In the genomic region with DNA sequence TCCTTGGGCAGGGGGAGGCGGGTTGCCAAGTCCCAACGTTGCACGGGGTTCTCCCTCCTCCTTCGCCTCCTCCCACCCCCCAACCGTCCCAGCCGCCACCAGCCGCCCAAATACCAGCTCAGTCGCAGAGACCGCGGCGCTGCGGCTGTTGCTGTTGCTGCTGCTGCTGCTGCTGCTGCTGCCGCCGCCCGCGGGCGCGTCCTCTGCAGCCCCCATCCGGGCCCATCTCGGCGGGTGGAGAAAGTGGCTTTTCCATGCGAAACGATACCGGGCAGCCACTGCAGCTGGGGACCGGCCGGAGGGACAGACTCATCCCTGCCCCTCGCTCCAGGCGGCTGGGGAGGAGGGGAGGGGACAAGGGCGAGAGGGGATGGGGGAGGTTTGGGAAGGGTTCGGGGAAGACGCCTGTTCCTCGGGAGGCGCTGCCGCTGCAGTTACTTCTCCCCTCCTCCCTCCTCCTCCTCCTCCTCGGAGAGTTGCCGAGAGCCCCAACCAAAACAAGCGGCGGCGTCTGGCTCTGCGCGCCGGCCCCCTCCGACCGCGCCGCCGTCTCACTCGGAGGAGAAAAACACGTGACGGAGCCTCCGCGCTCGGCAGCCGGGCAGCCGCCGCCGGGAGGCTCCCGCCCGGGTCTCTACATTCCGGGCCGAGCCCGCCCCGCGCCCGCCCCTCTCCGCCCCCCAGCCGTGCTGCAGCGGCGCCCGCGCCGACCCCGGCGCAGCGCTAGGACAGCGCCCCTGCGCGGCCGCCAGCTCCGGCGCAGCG, we compare ENCODE assay signal across 8 cellular contexts. TPM values are rescaled to one million over a fixed set of nuclear protein-coding genes. Genes with fewer than 3 reads are reported as not detected.
DNase-seq lines count a peak whose midpoint lies in the region; ATAC-seq lines count a peak whose summit lies in the region.

A gene with protein sequence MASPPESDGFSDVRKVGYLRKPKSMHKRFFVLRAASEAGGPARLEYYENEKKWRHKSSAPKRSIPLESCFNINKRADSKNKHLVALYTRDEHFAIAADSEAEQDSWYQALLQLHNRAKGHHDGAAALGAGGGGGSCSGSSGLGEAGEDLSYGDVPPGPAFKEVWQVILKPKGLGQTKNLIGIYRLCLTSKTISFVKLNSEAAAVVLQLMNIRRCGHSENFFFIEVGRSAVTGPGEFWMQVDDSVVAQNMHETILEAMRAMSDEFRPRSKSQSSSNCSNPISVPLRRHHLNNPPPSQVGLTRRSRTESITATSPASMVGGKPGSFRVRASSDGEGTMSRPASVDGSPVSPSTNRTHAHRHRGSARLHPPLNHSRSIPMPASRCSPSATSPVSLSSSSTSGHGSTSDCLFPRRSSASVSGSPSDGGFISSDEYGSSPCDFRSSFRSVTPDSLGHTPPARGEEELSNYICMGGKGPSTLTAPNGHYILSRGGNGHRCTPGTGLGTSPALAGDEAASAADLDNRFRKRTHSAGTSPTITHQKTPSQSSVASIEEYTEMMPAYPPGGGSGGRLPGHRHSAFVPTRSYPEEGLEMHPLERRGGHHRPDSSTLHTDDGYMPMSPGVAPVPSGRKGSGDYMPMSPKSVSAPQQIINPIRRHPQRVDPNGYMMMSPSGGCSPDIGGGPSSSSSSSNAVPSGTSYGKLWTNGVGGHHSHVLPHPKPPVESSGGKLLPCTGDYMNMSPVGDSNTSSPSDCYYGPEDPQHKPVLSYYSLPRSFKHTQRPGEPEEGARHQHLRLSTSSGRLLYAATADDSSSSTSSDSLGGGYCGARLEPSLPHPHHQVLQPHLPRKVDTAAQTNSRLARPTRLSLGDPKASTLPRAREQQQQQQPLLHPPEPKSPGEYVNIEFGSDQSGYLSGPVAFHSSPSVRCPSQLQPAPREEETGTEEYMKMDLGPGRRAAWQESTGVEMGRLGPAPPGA (N-terminal part only) (minus strand): TSS at position 610 of the 765 bp plus-strand sequence. CDS start 1,082 bp downstream, outside the sequence.

- peak within 1 kb of the TSS; percentile 86 for H3K4me3 Mint-ChIP-seq in activated CD8-positive, alpha-beta memory T cell treated with anti-CD3 and anti-CD28 coated beads, Interleukin-2, amount 10 ng/mL, durations not matched to agents 7 days and 5 days

- H3K36me3 Mint-ChIP-seq in activated CD8-positive, alpha-beta memory T cell treated with anti-CD3 and anti-CD28 coated beads, Interleukin-2, amount 10 ng/mL, durations not matched to agents 7 days and 5 days: no peaks in the 10 kb centered on the region

- peaks cover 36% of the 10 kb centered on the region for H3K4me1 Mint-ChIP-seq in activated CD8-positive, alpha-beta memory T cell treated with anti-CD3 and anti-CD28 coated beads, Interleukin-2, amount 10 ng/mL, durations not matched to agents 7 days and 5 days

- ATAC-seq in GM18907 (IDR thresholded peaks at IDR 0.05; ENCODE audit: unreplicated experiment) (peak; percentile 37), HG03135 (IDR thresholded peaks at IDR 0.05; ENCODE audit: unreplicated experiment) (peak; percentile 36)
- ATAC-seq in activated CD8-positive, alpha-beta memory T cell treated with anti-CD3 and anti-CD28 coated beads, Interleukin-2, amount 10 ng/mL, durations not matched to agents 7 days and 5 days: peak; percentile 63

- DNase-seq in AG20443 (ENCODE audit: low spot score) (peak; percentile 87), NCI-H526 (lab: John Stamatoyannopoulos, UW) (peak; percentile 11 to 81), epidermal melanocyte (ENCODE audit: insufficient read length, low spot score) (peak; percentile 76), midbrain (lab: John Stamatoyannopoulos, UW) (peak; percentile 78)
- peak; percentile 73 for DNase-seq in activated CD8-positive, alpha-beta memory T cell treated with anti-CD3 and anti-CD28 coated beads, Interleukin-2, amount 10 ng/mL, durations not matched to agents 7 days and 5 days
- DNase-seq in stimulated activated CD8-positive, alpha-beta memory T cell treated with anti-CD3 and anti-CD28 coated beads, Interleukin-7, amount 100 ng/mL, for 48 hours (ENCODE audit: extremely low read depth in 1 of 2, low read depth in 1 of 2): peak; percentile 39 to 41

- CTCF ChIA-PET in activated CD8-positive, alpha-beta memory T cell treated with anti-CD3 and anti-CD28 coated beads, Interleukin-2, amount 10 ng/mL, durations not matched to agents 7 days and 5 days (lab: Charles Lee): interaction anchor here (0.5 to 7.0 kb wide), 21 partner anchors 10 to 911 kb away, joined by 3 to 58 read pairs (median 3); a partner anchor contains a TSS

- H3K27ac Mint-ChIP-seq in activated CD8-positive, alpha-beta memory T cell treated with anti-CD3 and anti-CD28 coated beads, Interleukin-2, amount 10 ng/mL, durations not matched to agents 7 days and 5 days: peak within 1 kb of the TSS; percentile 83

- peaks cover 7% of the 10 kb centered on the region for H3K27me3 Mint-ChIP-seq in activated CD8-positive, alpha-beta memory T cell treated with anti-CD3 and anti-CD28 coated beads, Interleukin-2, amount 10 ng/mL, durations not matched to agents 7 days and 5 days

- no peaks in the 10 kb centered on the region for H3K9me3 Mint-ChIP-seq in activated CD8-positive, alpha-beta memory T cell treated with anti-CD3 and anti-CD28 coated beads, Interleukin-2, amount 10 ng/mL, durations not matched to agents 7 days and 5 days (ENCODE audit: low read depth)

RNA-seq across cellular contexts. Expression of the gene that starts here (rescaled TPM):
- total RNA-seq in activated CD8-positive, alpha-beta memory T cell treated with anti-CD3 and anti-CD28 coated beads, Interleukin-2, amount 10 ng/mL, durations not matched to agents 7 days and 5 days: 1 to 10 TPM; 4.5 to 5.8 TPM

Comparison
In these comparisons a context has a peak if more than half of its experiments do, and no peak if none do; other contexts are left out.
1. Peak in every context shown above with its lines: DNase-seq and ATAC-seq.